In the genomic region with DNA sequence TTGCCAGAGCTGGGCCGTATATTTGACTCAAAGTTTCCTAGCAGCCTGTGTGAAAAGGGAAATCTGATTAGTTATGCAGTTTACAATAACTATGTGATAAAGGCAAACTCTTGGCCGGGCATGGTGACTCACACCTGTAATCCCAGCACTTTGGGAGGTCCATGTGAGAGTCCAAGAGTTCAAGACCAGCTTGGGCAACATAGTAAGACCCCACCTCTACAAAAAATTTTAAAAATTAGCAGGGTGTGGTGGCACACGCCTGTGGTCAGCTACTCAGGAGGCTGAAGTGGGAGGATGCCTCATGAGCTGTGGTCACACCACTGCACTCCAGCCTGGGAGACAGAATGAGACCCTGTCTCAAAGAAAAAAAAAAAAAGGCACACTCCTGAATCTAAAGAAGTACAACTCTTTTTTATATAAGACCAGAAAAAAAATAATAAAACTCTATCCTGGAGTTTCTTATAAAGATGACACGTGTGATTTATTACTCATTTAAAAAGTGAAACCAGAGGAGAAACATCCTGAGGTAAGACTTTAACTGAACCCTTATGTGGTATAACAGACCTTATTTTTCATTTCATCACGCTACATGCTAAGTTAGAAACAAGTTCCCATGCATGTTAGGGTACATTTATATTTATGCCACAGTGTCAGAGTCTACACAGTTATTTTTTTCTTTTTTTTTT, we compare ENCODE assay signal across 1 cellular context.
TF ChIP-seq lines count a peak whose summit lies in the region.

No MANE protein-coding gene starts in this region.

TF ChIP-seq in A549, 52 proteins besides CTCF, POLR2A, EP300 and RAD21 (continued from another document):
- TF ChIP-seq, protein P1, sequence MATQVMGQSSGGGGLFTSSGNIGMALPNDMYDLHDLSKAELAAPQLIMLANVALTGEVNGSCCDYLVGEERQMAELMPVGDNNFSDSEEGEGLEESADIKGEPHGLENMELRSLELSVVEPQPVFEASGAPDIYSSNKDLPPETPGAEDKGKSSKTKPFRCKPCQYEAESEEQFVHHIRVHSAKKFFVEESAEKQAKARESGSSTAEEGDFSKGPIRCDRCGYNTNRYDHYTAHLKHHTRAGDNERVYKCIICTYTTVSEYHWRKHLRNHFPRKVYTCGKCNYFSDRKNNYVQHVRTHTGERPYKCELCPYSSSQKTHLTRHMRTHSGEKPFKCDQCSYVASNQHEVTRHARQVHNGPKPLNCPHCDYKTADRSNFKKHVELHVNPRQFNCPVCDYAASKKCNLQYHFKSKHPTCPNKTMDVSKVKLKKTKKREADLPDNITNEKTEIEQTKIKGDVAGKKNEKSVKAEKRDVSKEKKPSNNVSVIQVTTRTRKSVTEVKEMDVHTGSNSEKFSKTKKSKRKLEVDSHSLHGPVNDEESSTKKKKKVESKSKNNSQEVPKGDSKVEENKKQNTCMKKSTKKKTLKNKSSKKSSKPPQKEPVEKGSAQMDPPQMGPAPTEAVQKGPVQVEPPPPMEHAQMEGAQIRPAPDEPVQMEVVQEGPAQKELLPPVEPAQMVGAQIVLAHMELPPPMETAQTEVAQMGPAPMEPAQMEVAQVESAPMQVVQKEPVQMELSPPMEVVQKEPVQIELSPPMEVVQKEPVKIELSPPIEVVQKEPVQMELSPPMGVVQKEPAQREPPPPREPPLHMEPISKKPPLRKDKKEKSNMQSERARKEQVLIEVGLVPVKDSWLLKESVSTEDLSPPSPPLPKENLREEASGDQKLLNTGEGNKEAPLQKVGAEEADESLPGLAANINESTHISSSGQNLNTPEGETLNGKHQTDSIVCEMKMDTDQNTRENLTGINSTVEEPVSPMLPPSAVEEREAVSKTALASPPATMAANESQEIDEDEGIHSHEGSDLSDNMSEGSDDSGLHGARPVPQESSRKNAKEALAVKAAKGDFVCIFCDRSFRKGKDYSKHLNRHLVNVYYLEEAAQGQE (IDR thresholded peaks at IDR 0.05): no peak
- TF ChIP-seq FOSL2 (IDR thresholded peaks at IDR 0.05) (no peak), FOSL2 (CRISPR knock-in tag; IDR thresholded peaks at IDR 0.05) (peak; percentile 69)
